In genomic region chr12:38118632-38119031, GRCh38 we compare ENCODE assay signal across 23 cellular contexts.
A peak's percentile ranks its signal among the peaks of the same experiment; 100 is the strongest.
DNase-seq lines count a peak whose midpoint lies in the region; ATAC-seq, FAIRE-seq and TF ChIP-seq lines count a peak whose summit lies in the region.
"Had no signal": no experiment of that assay in that cellular context is flagged by ENCODE, and none has a peak within 500 bp of the region (broad histone marks: within the 10 kb centered on the region; RNA-seq: fewer than 3 reads in every experiment).

No MANE protein-coding gene starts in this region.

- H3K4me3 Mint-ChIP-seq in endothelial cell (ENCODE audit: unreplicated experiment), result peak overlapping the region; percentile 0
- H3K4me3 Mint-ChIP-seq: B cell; CD8-positive, alpha-beta T cell; GM23338 had no signal

- RAD21 ChIA-PET in GM12878 (lab: Charles Lee; ENCODE audit: unreplicated experiment), result no interaction called here

- FAIRE-seq in HepG2 (lab: Jason Lieb, UNC) (no peak), GM12878 (lab: Jason Lieb, UNC) (no peak), urothelium cell line (lab: Jason Lieb, UNC) (peak; percentile 99)
- FAIRE-seq: A204.1, G401.6, GM19239, H54 had no signal

- no peak for TF ChIP-seq CTCF in HepG2 (CRISPR knock-in tag; IDR thresholded peaks at IDR 0.05)
- TF ChIP-seq CTCF in right lobe of liver (IDR thresholded peaks at IDR 0.05), result no peak
- no peak for TF ChIP-seq CTCF in GM12878 (IDR thresholded peaks at IDR 0.05 in 2 of 3, conservative IDR thresholded peaks at IDR 0.05 in 1 of 3; ENCODE audit: control insufficient read depth in 2 of 3, extremely low read depth in 1 of 3, insufficient read depth in 1 of 3, low read depth in 3 of 3, low read length in 3 of 3)
- no peak for TF ChIP-seq CTCF in endothelial cell (IDR thresholded peaks at IDR 0.05; ENCODE audit: unreplicated experiment)

- H3K27ac ChIP-seq in HepG2 (ENCODE audit: extremely low read length, insufficient read depth, low read length) (no peak overlapping the region), right lobe of liver (no peak overlapping the region), GM12878 (ENCODE audit: control insufficient read depth, insufficient read depth) (no peak overlapping the region)
- H3K27ac ChIP-seq: 22Rv1, BLaER1, C4-2B had no signal

- no peak for DNase-seq in HepG2 (ENCODE audit: low spot score)
- DNase-seq in right lobe of liver, result no peak
- DNase-seq in GM12878 (ENCODE audit: low read depth, low spot score), result no peak
- no peak for DNase-seq in endothelial cell (ENCODE audit: low spot score)
- DNase-seq in urothelium cell line (ENCODE audit: low spot score), result no peak
- no peak for DNase-seq in stimulated activated CD4-positive, alpha-beta T cell treated with anti-CD3 and anti-CD28 coated beads, Interleukin-12 subunit alpha, Interleukin-12 subunit beta, amount 100 ng/mL, for 4 hours
- DNase-seq in glomerular visceral epithelial cell (ENCODE audit: extremely low spot score), result no peak
- no peak for DNase-seq in NCI-H226
- DNase-seq: Caco-2; CD4-positive, CD25-positive, alpha-beta regulatory T cell; CD8-positive, alpha-beta T cell; DMS153; DND-41 had no signal

- ATAC-seq in HepG2 (no peak), right lobe of liver (no peak), GM12878 (no peak)
- ATAC-seq: CD8-positive, alpha-beta T cell; GM23338 had no signal

- BruUV-seq in HepG2 (replicated peaks; lab: Mats Ljungman, UMichigan) (no TSS peak), GM12878 (replicated peaks; lab: Mats Ljungman, UMichigan) (no TSS peak)

- TF ChIP-seq POLR2A in HepG2 (IDR thresholded peaks at IDR 0.05; ENCODE audit: insufficient read depth in 1 of 2, low read depth in 2 of 2, low read length in 2 of 2) (no peak), right lobe of liver (IDR thresholded peaks at IDR 0.05) (no peak), GM12878 (IDR thresholded peaks at IDR 0.05; ENCODE audit: low read depth, low read length) (no peak)

- H3K27ac Mint-ChIP-seq in endothelial cell (ENCODE audit: unreplicated experiment), result no peak overlapping the region
- H3K27ac Mint-ChIP-seq: B cell; CD4-positive, CD25-positive, alpha-beta regulatory T cell; CD8-positive, alpha-beta T cell; GM23338 had no signal

- H3K36me3 ChIP-seq in HepG2 (replicated peaks in 1 of 2; ENCODE audit: control insufficient read depth in 1 of 2, insufficient read depth in 2 of 2, low read length in 2 of 2) (no peaks in the 10 kb centered on the region), right lobe of liver (no peaks in the 10 kb centered on the region), GM12878 (ENCODE audit: control insufficient read depth in 2 of 2, insufficient read depth in 2 of 2, low read length in 1 of 2) (no peaks in the 10 kb centered on the region)
- H3K36me3 ChIP-seq: BLaER1, HAP-1 had no signal

- H3K4me1 Mint-ChIP-seq in endothelial cell (ENCODE audit: unreplicated experiment), result no peaks in the 10 kb centered on the region
- H3K4me1 Mint-ChIP-seq: B cell; CD4-positive, CD25-positive, alpha-beta regulatory T cell; GM23338 had no signal

- H3K4me2 ChIP-seq in HepG2 (ENCODE audit: low read depth, low read length) (no peak overlapping the region), GM12878 (ENCODE audit: control insufficient read depth, insufficient read depth) (no peak overlapping the region)
- H3K4me2 ChIP-seq: BLaER1, GM23338 had no signal

- H3K27me3 ChIP-seq in HepG2 (ENCODE audit: control insufficient read depth in 1 of 2, insufficient read depth in 2 of 2, low read length in 2 of 2), result no peaks in the 10 kb centered on the region; a peak in 1 of 5 replicates
- H3K27me3 ChIP-seq in right lobe of liver, result no peaks in the 10 kb centered on the region
- H3K27me3 ChIP-seq in GM12878 (replicated peaks in 1 of 2; ENCODE audit: control insufficient read depth in 2 of 2, insufficient read depth in 2 of 2, low read length in 1 of 2), result no peaks in the 10 kb centered on the region
- H3K27me3 ChIP-seq: BLaER1 had no signal

- H4K20me1 ChIP-seq in HepG2 (ENCODE audit: insufficient read depth, low read length) (no peaks in the 10 kb centered on the region), GM12878 (ENCODE audit: control insufficient read depth, insufficient read depth) (no peaks in the 10 kb centered on the region)
- H4K20me1 ChIP-seq: BLaER1 had no signal

- POLR2A ChIA-PET in HepG2 (lab: Yijun Ruan, JAX), result no interaction called here
- POLR2A ChIA-PET in GM12878 (lab: Charles Lee), result no interaction called here

- no peak overlapping the region for H3K4me3 ChIP-seq in HepG2 (replicated peaks in 1 of 3; ENCODE audit: insufficient read depth in 1 of 3, low read depth in 2 of 3, low read length in 3 of 3)
- no peak overlapping the region for H3K4me3 ChIP-seq in right lobe of liver
- H3K4me3 ChIP-seq in GM12878, result no peak overlapping the region
- H3K4me3 ChIP-seq: BLaER1, GM23338, HAP-1 had no signal

- SMC1A ChIA-PET in GM12878 (lab: Charles Lee; ENCODE audit: uncharacterized antibody, unreplicated experiment), result no interaction called here

- TF ChIP-seq RAD21 in HepG2 (CRISPR knock-in tag; IDR thresholded peaks at IDR 0.05) (no peak), GM12878 (IDR thresholded peaks at IDR 0.05; ENCODE audit: insufficient read depth, low read depth, low read length) (no peak)

- H2AFZ ChIP-seq in HepG2 (ENCODE audit: low read length) (no peak overlapping the region), GM12878 (ENCODE audit: control insufficient read depth, low read depth, low read length) (no peak overlapping the region)
- H2AFZ ChIP-seq: GM23338 had no signal

- H3K36me3 Mint-ChIP-seq in endothelial cell (ENCODE audit: low read depth, unreplicated experiment), result peaks cover 12% of the 10 kb centered on the region
- H3K36me3 Mint-ChIP-seq: CD4-positive, CD25-positive, alpha-beta regulatory T cell; CD8-positive, alpha-beta T cell had no signal

- H3K9me3 ChIP-seq in HepG2 (ENCODE audit: low read length) (peaks cover 16% of the 10 kb centered on the region), right lobe of liver (no peaks in the 10 kb centered on the region), GM12878 (replicated peaks; ENCODE audit: control insufficient read depth, insufficient read depth, low read length) (no peaks in the 10 kb centered on the region)
- H3K9me3 ChIP-seq: HAP-1 had no signal

- H3K27me3 Mint-ChIP-seq in endothelial cell (ENCODE audit: unreplicated experiment), result peaks cover 16% of the 10 kb centered on the region
- H3K27me3 Mint-ChIP-seq: B cell; CD4-positive, CD25-positive, alpha-beta regulatory T cell had no signal

- TF ChIP-seq EP300 in HepG2 (IDR thresholded peaks at IDR 0.05; ENCODE audit: low read depth in 2 of 2, low read length in 2 of 2), result no peak
- TF ChIP-seq EP300 in HepG2 (CRISPR knock-in tag; IDR thresholded peaks at IDR 0.05; ENCODE audit: borderline replicate concordance), result no peak
- TF ChIP-seq EP300 in GM12878 (IDR thresholded peaks at IDR 0.05; ENCODE audit: borderline replicate concordance in 1 of 2, control insufficient read depth in 1 of 2, low read depth in 2 of 2, low read length in 2 of 2), result no peak

- H3K79me2 ChIP-seq in HepG2 (ENCODE audit: insufficient read depth, low read length), result no peaks in the 10 kb centered on the region
- no peaks in the 10 kb centered on the region for H3K79me2 ChIP-seq in GM12878 (ENCODE audit: control insufficient read depth, insufficient read depth, low read length)

- CTCF ChIA-PET in HepG2 (lab: Yijun Ruan, JAX; ENCODE audit: low intra/inter-chr PET ratio, low total read pairs) (no interaction called here), GM12878 (lab: Yijun Ruan, JAX) (interaction anchor here (2.5 kb wide), 1 partner anchor 13 kb away, joined by 9 read pairs; no protein-coding TSS in a partner anchor)

- in situ Hi-C loops in HepG2 (cut with HindIII; ENCODE audit: extremely low pct_ligation_motif_present, low pct_unique_long_range_greater_than_20kb) (no loop called here), GM12878 (cut with MboI) (no loop called here)

- intact Hi-C loops in HepG2 (cut with micrococcal nuclease; ENCODE audit: unreplicated experiment), result no loop called here
- intact Hi-C loops in right lobe of liver (cut with DNase I), result no loop called here
- intact Hi-C loops in GM12878 (cut with micrococcal nuclease; ENCODE audit: unreplicated experiment), result no loop called here

- no peak overlapping the region for H3K9ac ChIP-seq in HepG2 (ENCODE audit: insufficient read depth, low read depth, low read length)
- H3K9ac ChIP-seq in GM12878 (ENCODE audit: control insufficient read depth, insufficient read depth, low read length), result no peak overlapping the region
- H3K9ac ChIP-seq: BLaER1 had no signal

- H3K9me3 Mint-ChIP-seq in endothelial cell (ENCODE audit: unreplicated experiment), result peaks cover 70% of the 10 kb centered on the region

- WGBS in HepG2 (ENCODE audit: low lambda C conversion rate), result 72% methylated on average over 3 of the region's 3 CpGs
- WGBS in right lobe of liver (ENCODE audit: insufficient coverage, low coverage, low lambda C conversion rate, missing lambda C conversion rate), result 71% methylated on average over 3 of the region's 3 CpGs
- WGBS in GM12878 (ENCODE audit: insufficient coverage, insufficient replicate concordance, low lambda C conversion rate, missing lambda C conversion rate), result 70% methylated on average over 3 of the region's 3 CpGs

- H3K4me1 ChIP-seq in HepG2 (ENCODE audit: insufficient read depth, low read length), result peaks cover 4% of the 10 kb centered on the region
- no peaks in the 10 kb centered on the region for H3K4me1 ChIP-seq in right lobe of liver
- no peaks in the 10 kb centered on the region for H3K4me1 ChIP-seq in GM12878 (ENCODE audit: control insufficient read depth, insufficient read depth, low read length)
- H3K4me1 ChIP-seq: Caco-2, HAP-1 had no signal

TF ChIP-seq in HepG2, 621 proteins besides CTCF, POLR2A, EP300 and RAD21 (continues in another document):
- no peak for TF ChIP-seq ZNF547 (CRISPR knock-in tag; IDR thresholded peaks at IDR 0.05)
- TF ChIP-seq, protein P1, sequence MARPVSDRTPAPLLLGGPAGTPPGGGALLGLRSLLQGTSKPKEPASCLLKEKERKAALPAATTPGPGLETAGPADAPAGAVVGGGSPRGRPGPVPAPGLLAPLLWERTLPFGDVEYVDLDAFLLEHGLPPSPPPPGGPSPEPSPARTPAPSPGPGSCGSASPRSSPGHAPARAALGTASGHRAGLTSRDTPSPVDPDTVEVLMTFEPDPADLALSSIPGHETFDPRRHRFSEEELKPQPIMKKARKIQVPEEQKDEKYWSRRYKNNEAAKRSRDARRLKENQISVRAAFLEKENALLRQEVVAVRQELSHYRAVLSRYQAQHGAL (CRISPR knock-in tag; IDR thresholded peaks at IDR 0.05; ENCODE audit: not compliant biosample characterization), result no peak
- TF ChIP-seq ZNF720 (CRISPR knock-in tag; IDR thresholded peaks at IDR 0.05), result no peak

TF ChIP-seq in GM12878, 131 proteins besides CTCF, POLR2A, EP300 and RAD21:
- TF ChIP-seq HDGF (IDR thresholded peaks at IDR 0.05) (peak; percentile 83; the same call in 1 of the 2 replicates), YBX1 (IDR thresholded peaks at IDR 0.05) (no peak)
TF ChIP-seq in GM12878: peak in this region for 1.
